In genomic region chr12:62435337-62436163, GRCh38 we compare ENCODE assay signal across 8 cellular contexts. TPM values are rescaled to one million over a fixed set of nuclear protein-coding genes. Genes with fewer than 3 reads are reported as not detected.
DNase-seq lines count a peak whose midpoint lies in the region; ATAC-seq and TF ChIP-seq lines count a peak whose summit lies in the region.

No MANE protein-coding gene starts in this region.

- CTCF ChIA-PET in AG04449 (lab: Yijun Ruan, JAX), result interaction anchor here (0.7 to 8.1 kb wide), 30 partner anchors 9 to 634 kb away, joined by 3 to 229 read pairs (median 4); partner anchors contain the start of genes MON2 and USP15

- no peaks in the 10 kb centered on the region for H3K36me3 ChIP-seq in thoracic aorta

- no peaks in the 10 kb centered on the region for H3K9me3 Mint-ChIP-seq in activated T-cell treated with anti-CD3 and anti-CD28 coated beads, Interleukin-2, amount 50 U/mL, for 4 hours
- H3K9me3 Mint-ChIP-seq in naive B cell, result peaks cover 0 to 2% (median 0%) of the 10 kb centered on the region in 7 donors

- POLR2A ChIA-PET in AG04449 (lab: Yijun Ruan, JAX), result no interaction called here

- peaks cover 18% of the 10 kb centered on the region for H3K4me1 Mint-ChIP-seq in activated T-cell treated with anti-CD3 and anti-CD28 coated beads, Interleukin-2, amount 50 U/mL, for 4 hours (ENCODE audit: low read depth)
- H3K4me1 Mint-ChIP-seq in naive B cell, result peaks cover 14 to 21% (median 20%) of the 10 kb centered on the region in 3 donors

- TF ChIP-seq CTCF in AG04449 (IDR thresholded peaks at IDR 0.05; ENCODE audit: insufficient read depth, low read length, missing control alignments) (peak; percentile 74), fibroblast of the aortic adventitia (IDR thresholded peaks at IDR 0.05; ENCODE audit: insufficient read depth, low read length) (peak; percentile 84), thoracic aorta (IDR thresholded peaks at IDR 0.05) (peak; percentile 61)

- H3K36me3 Mint-ChIP-seq in activated T-cell treated with anti-CD3 and anti-CD28 coated beads, Interleukin-2, amount 50 U/mL, for 4 hours (ENCODE audit: insufficient read depth), result no peaks in the 10 kb centered on the region
- H3K36me3 Mint-ChIP-seq in naive B cell, result no peaks in the 10 kb centered on the region

- DNase-seq in AG04449 (ENCODE audit: low read depth, low spot score) (no peak), NCI-H510A (lab: John Stamatoyannopoulos, UW) (peak; percentile 55), fibroblast of the aortic adventitia (ENCODE audit: low read depth) (peak; percentile 70), naive B cell (peak; percentile 14), thoracic aorta (ENCODE audit: low spot score) (peak; percentile 9)
- peak; percentile 15 for DNase-seq in activated T-cell treated with anti-CD3 and anti-CD28 coated beads, Interleukin-2, amount 50 U/mL, for 4 hours

- H3K27me3 Mint-ChIP-seq in activated T-cell treated with anti-CD3 and anti-CD28 coated beads, Interleukin-2, amount 50 U/mL, for 4 hours (ENCODE audit: low read depth), result peaks cover 20% of the 10 kb centered on the region
- H3K27me3 Mint-ChIP-seq in naive B cell, result peaks cover 32 to 38% (median 36%) of the 10 kb centered on the region in 3 donors

- peak overlapping the region; percentile 62 for H3K4me3 ChIP-seq in AG04449 (ENCODE audit: low read depth, low read length)
- H3K4me3 ChIP-seq in fibroblast of the aortic adventitia (ENCODE audit: low read depth, low read length), result peak overlapping the region; percentile 68
- peak overlapping the region; percentile 79 for H3K4me3 ChIP-seq in thoracic aorta

- peak overlapping the region; percentile 80 for H3K4me3 Mint-ChIP-seq in activated T-cell treated with anti-CD3 and anti-CD28 coated beads, Interleukin-2, amount 50 U/mL, for 4 hours
- H3K4me3 Mint-ChIP-seq in naive B cell, result peak overlapping the region; percentile 78 to 93 (median 88)

- peaks cover 3 to 12% of the 10 kb centered on the region in 2 donors for H3K4me1 ChIP-seq in thoracic aorta (ENCODE audit: control insufficient read depth in 1 of 2, low read depth in 2 of 2)

- no peaks in the 10 kb centered on the region for H3K9me3 ChIP-seq in thoracic aorta

- ATAC-seq in GM18508 (IDR thresholded peaks at IDR 0.05; ENCODE audit: insufficient read depth, unreplicated experiment) (peak; percentile 60), HG03039 (IDR thresholded peaks at IDR 0.05; ENCODE audit: unreplicated experiment) (peak; percentile 73), naive B cell (ENCODE audit: low read depth in 2 of 2) (peak; percentile 79 to 81), thoracic aorta (ENCODE audit: insufficient number of reproducible peaks, low FRiP score, low read depth) (peak; percentile 75)
- peak; percentile 73 to 83 for ATAC-seq in activated T-cell treated with anti-CD3 and anti-CD28 coated beads, Interleukin-2, amount 50 U/mL, for 4 hours

- no peaks in the 10 kb centered on the region for H3K27me3 ChIP-seq in thoracic aorta (replicated peaks; ENCODE audit: insufficient read depth)

- H3K27ac ChIP-seq in thoracic aorta, result no peak overlapping the region

- peak overlapping the region in 3 of 6 donors; percentile 28 to 64 (median 36) for H3K27ac Mint-ChIP-seq in naive B cell

RNA-seq across cellular contexts. Expression of gene MON2, which starts 31.1 kb away (rescaled TPM):
- 10 to 100 TPM; 25.9 to 28.4 (median 27.6) TPM for total RNA-seq in activated T-cell treated with anti-CD3 and anti-CD28 coated beads, Interleukin-2, amount 50 U/mL, for 4 hours
- total RNA-seq in fibroblast of the aortic adventitia (ENCODE audit: low replicate concordance) (66.1 and 69.1 TPM in 2 replicates), thoracic aorta (100 to 1,000 TPM in 1 of 2 donors, 10 to 100 TPM in 1; 73.0 to 154 TPM)
- 10 to 100 TPM in 5 of 6 donors, 1 to 10 TPM in 1; 4.0 to 28.6 (median 18.1) TPM for polyA plus RNA-seq in naive B cell (ENCODE audit: low read depth in 6 of 6)
